In the genomic region with DNA sequence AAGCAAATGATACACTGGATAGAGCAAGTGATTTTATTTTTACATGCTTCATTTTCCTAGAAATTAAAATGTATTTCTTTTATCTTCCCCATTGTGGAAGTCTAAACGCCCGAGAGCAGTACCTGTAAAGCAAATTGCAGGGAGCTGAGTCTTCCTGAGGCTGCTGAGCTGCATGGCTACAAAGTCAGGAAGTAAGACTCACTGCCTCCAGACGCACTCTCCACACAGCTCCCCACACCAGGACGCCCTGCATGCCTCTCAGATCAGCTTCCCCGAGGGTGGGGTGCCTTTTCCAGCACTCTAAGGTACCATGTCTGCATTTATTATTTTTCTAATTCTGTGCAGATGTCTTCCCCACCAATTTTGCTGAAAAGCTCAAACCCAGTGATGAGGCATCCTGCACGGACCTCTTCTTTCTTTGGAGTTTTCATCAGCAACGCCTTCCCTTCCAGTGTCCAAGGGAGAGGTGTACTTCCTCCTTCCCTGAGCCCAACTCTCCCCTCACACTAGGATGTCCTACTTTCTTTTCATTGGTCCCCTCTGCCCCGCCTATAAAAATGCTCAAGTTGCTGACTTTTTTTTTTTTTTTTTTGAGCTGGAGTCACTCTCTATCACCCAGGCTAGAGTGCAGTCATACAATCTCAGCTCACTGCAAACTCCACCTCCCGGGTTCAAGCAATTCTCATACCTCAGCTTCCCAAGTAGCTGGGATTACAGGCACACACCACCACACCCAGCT, we compare ENCODE assay signal across 19 cellular contexts.
DNase-seq lines count a peak whose midpoint lies in the region; ATAC-seq and TF ChIP-seq lines count a peak whose summit lies in the region.
"Had no signal": no experiment of that assay in that cellular context is flagged by ENCODE, and none has a peak within 500 bp of the region (broad histone marks: within the 10 kb centered on the region; RNA-seq: fewer than 3 reads in every experiment).

No MANE protein-coding gene starts in this region.

- H3K4me1 ChIP-seq in GM23338 (ENCODE audit: insufficient read depth), result peaks cover 19% of the 10 kb centered on the region; the same call in 1 of the 2 replicates
- H3K4me1 ChIP-seq in neuronal stem cell (ENCODE audit: control insufficient read depth in 2 of 2, insufficient read depth in 1 of 2, low read depth in 1 of 2, low read length in 2 of 2), result peaks cover 5 to 6% of the 10 kb centered on the region in 2 donors
- H3K4me1 ChIP-seq in testis, result no peaks in the 10 kb centered on the region
- H3K4me1 ChIP-seq: left lung had no signal

- no peak overlapping the region for H2BK15ac ChIP-seq in neuronal stem cell (ENCODE audit: low read length)

- H3K27ac ChIP-seq in GM23338 (ENCODE audit: low read depth), result peak overlapping the region; percentile 83
- H3K27ac ChIP-seq in neuronal stem cell (replicated peaks; ENCODE audit: low read length), result no peak overlapping the region
- H3K27ac ChIP-seq in testis, result no peak overlapping the region
- H3K27ac ChIP-seq: coronary artery, left lung, ovary had no signal

- H2BK5ac ChIP-seq in neuronal stem cell (ENCODE audit: low read length), result no peak overlapping the region

- TF ChIP-seq CTCF in GM23338 (conservative IDR thresholded peaks at IDR 0.05; ENCODE audit: low read depth in 2 of 2), result no peak
- no peak for TF ChIP-seq CTCF in brain (conservative IDR thresholded peaks at IDR 0.05)
- no peak for TF ChIP-seq CTCF in testis (IDR thresholded peaks at IDR 0.05)

- no peak for TF ChIP-seq POLR2A in testis (IDR thresholded peaks at IDR 0.05)

- H2BK12ac ChIP-seq in neuronal stem cell (ENCODE audit: low read length), result no peak overlapping the region

- no peak overlapping the region for H2AFZ ChIP-seq in GM23338
- H2AFZ ChIP-seq in neuronal stem cell (ENCODE audit: low read length), result no peak overlapping the region

- H3K27me3 ChIP-seq in GM23338 (ENCODE audit: insufficient read depth) (no peaks in the 10 kb centered on the region), neuronal stem cell (ENCODE audit: control insufficient read depth in 3 of 3, insufficient read depth in 3 of 3, low read depth in 1 of 3, low read length in 3 of 3) (no peaks in the 10 kb centered on the region), H7 (ENCODE audit: control insufficient read depth, insufficient read depth, low read length) (no peaks in the 10 kb centered on the region), testis (no peaks in the 10 kb centered on the region)
- H3K27me3 ChIP-seq: left lung, ovary had no signal

- H3K36me3 Mint-ChIP-seq in GM23338 (ENCODE audit: low read depth), result peaks cover 81% of the 10 kb centered on the region
- peaks cover 49% of the 10 kb centered on the region for H3K36me3 Mint-ChIP-seq in brain

- no peaks in the 10 kb centered on the region; the same call in 1 of the 2 replicates for H4K20me1 ChIP-seq in GM23338 (replicated peaks; ENCODE audit: insufficient read depth)

- no peak overlapping the region for H3K4ac ChIP-seq in neuronal stem cell (ENCODE audit: low read length)

- H3F3A ChIP-seq in GM23338 (replicated peaks; ENCODE audit: low read depth), result no peaks in the 10 kb centered on the region

- in situ Hi-C loops in KBM-7 (cut with MboI; ENCODE audit: low pct_unique_long_range_greater_than_20kb, low sequenced_read_pairs), result no loop called here

- H3K4me1 Mint-ChIP-seq in GM23338 (peaks cover 43% of the 10 kb centered on the region), brain (peaks cover 22% of the 10 kb centered on the region)

- WGBS in neuronal stem cell (ENCODE audit: extremely low coverage in 2 of 2, insufficient read length in 2 of 2, insufficient replicate concordance in 1 of 2), 2 donors, result no CpG with 5 or more reads among the region's 9 CpGs
- WGBS in testis, 2 donors, result 82 to 84% methylated on average over 8 to 9 of the region's 9 CpGs

- no peak overlapping the region for H3K14ac ChIP-seq in neuronal stem cell (ENCODE audit: low read length)

- ATAC-seq in GM23338, result peak; percentile 77
- ATAC-seq in stimulated activated naive CD8-positive, alpha-beta T cell treated with anti-CD3 and anti-CD28 coated beads, Interleukin-15, Interleukin-2, amounts not matched to agents 100 U/mL and 50 U/mL, for 24 hours, result no peak
- ATAC-seq: left lung had no signal

- H3K4me3 Mint-ChIP-seq in GM23338 (no peak overlapping the region; the same call in 2 of the 3 replicates), brain (no peak overlapping the region)
- H3K4me3 Mint-ChIP-seq: T-helper 2 cell treated with Interferon-gamma antibody and Interleukin-4, amounts not matched to agents 5 μg/mL and 100 μg/mL, for 36 hours had no signal

- H2AK5ac ChIP-seq in neuronal stem cell (ENCODE audit: low read depth, low read length), result no peak overlapping the region

- DNase-seq in GM23338 (ENCODE audit: low spot score) (peak; percentile 33), KBM-7 (peak; percentile 48), neuronal stem cell (ENCODE audit: low spot score) (no peak), H7 (no peak), testis (no peak)
- no peak for DNase-seq in stimulated activated naive CD8-positive, alpha-beta T cell treated with anti-CD3 and anti-CD28 coated beads, Interleukin-15, Interleukin-2, amounts not matched to agents 100 U/mL and 50 U/mL, for 24 hours
- DNase-seq: activated CD4-positive, CD25-positive, alpha-beta regulatory T cell treated with anti-CD3 and anti-CD28 coated beads, Interleukin-2, amount 50 U/mL, for 72 hours; activated gamma-delta T cell; GOT3; left lung; MM.1S; NCI-H1694 treated with DMSO at 0.1 percent for 48 hours; NCI-H446; ovary; SHP77 treated with DMSO at 0.1 percent for 48 hours; stimulated activated CD4-positive, alpha-beta T cell treated with anti-CD3 and anti-CD28 coated beads, Interleukin-2, amount 100 ng/mL, for 48 hours had no signal

- H3K9me3 ChIP-seq in neuronal stem cell (replicated peaks in 1 of 2; ENCODE audit: control insufficient read depth in 2 of 2, insufficient read depth in 1 of 2, low read depth in 1 of 2, low read length in 2 of 2) (peaks cover 6 to 29% of the 10 kb centered on the region in 2 donors), testis (no peaks in the 10 kb centered on the region)
- H3K9me3 ChIP-seq: ovary had no signal

- H3K36me3 ChIP-seq in GM23338 (ENCODE audit: insufficient read depth), result peaks cover 37% of the 10 kb centered on the region
- H3K36me3 ChIP-seq in neuronal stem cell (replicated peaks in 1 of 2; ENCODE audit: control insufficient read depth in 2 of 2, insufficient read depth in 2 of 2, low read length in 2 of 2), result peaks cover 11 to 25% of the 10 kb centered on the region in 2 donors
- peaks cover 22% of the 10 kb centered on the region for H3K36me3 ChIP-seq in H7 (replicated peaks; ENCODE audit: control insufficient read depth, insufficient read depth, low read length)
- H3K36me3 ChIP-seq in testis (ENCODE audit: low read depth, missing control alignments), result no peaks in the 10 kb centered on the region
- H3K36me3 ChIP-seq: ovary had no signal

- intact Hi-C loops in testis (cut with DNase I; ENCODE audit: low total_unique reads), result no loop called here

- no peak overlapping the region for H4K91ac ChIP-seq in neuronal stem cell (ENCODE audit: low read depth, low read length, poor library complexity)

- H3K4me3 ChIP-seq in GM23338 (no peak overlapping the region), neuronal stem cell (ENCODE audit: low read length in 2 of 2) (no peak overlapping the region), H7 (ENCODE audit: insufficient read depth, low read depth, low read length) (no peak overlapping the region), testis (no peak overlapping the region)
- H3K4me3 ChIP-seq: coronary artery, left lung, ovary had no signal

- H3K27ac Mint-ChIP-seq in GM23338, result peak overlapping the region; percentile 79
- peak overlapping the region in 4 of 5 experiments; percentile 51 to 93 (median 68) for H3K27ac Mint-ChIP-seq in brain
- H3K27ac Mint-ChIP-seq: T-helper 2 cell treated with Interferon-gamma antibody and Interleukin-4, amounts not matched to agents 5 μg/mL and 100 μg/mL, for 36 hours had no signal

- H3K27me3 Mint-ChIP-seq in GM23338 (ENCODE audit: insufficient read depth, low read depth, poor library complexity) (peaks cover 10% of the 10 kb centered on the region), brain (no peaks in the 10 kb centered on the region)

- H3K79me2 ChIP-seq in GM23338 (replicated peaks; ENCODE audit: insufficient read depth), result no peaks in the 10 kb centered on the region

- peak overlapping the region; percentile 3 for H3K4me2 ChIP-seq in GM23338
- no peak overlapping the region for H3K4me2 ChIP-seq in neuronal stem cell (ENCODE audit: insufficient read depth, low read length, poor library complexity, severe bottlenecking)

- H3K9ac ChIP-seq in neuronal stem cell (ENCODE audit: low read depth, low read length, poor library complexity), result no peak overlapping the region

- no peaks in the 10 kb centered on the region for H3K79me1 ChIP-seq in neuronal stem cell (ENCODE audit: low read depth, low read length)

- H3K18ac ChIP-seq in neuronal stem cell (ENCODE audit: low read length), result peak overlapping the region; percentile 81

- H2BK120ac ChIP-seq in neuronal stem cell (ENCODE audit: low read depth, low read length), result no peak overlapping the region

- no peak overlapping the region for H3K23ac ChIP-seq in neuronal stem cell (ENCODE audit: low read depth, low read length, poor library complexity)

- H3K9me3 Mint-ChIP-seq in GM23338, result peaks cover 14% of the 10 kb centered on the region; the same call in 2 of the 3 replicates
- peaks cover 0 to 8% (median 3%) of the 10 kb centered on the region in 5 experiments for H3K9me3 Mint-ChIP-seq in brain

- H4K8ac ChIP-seq in neuronal stem cell (ENCODE audit: low read depth, low read length), result no peak overlapping the region

- no peaks in the 10 kb centered on the region for H3K9me2 ChIP-seq in GM23338 (ENCODE audit: insufficient read depth)

TF ChIP-seq in GM23338, 12 proteins besides CTCF, POLR2A, EP300 and RAD21:
- no peak for TF ChIP-seq EZH2 (IDR thresholded peaks at IDR 0.05; ENCODE audit: low read depth, unreplicated experiment)

Comparison
In these comparisons a context has a peak if more than half of its experiments do, and no peak if none do; other contexts are left out.
1. DNase-seq: peak in GM23338 (single experiment) and KBM-7 (single experiment); none in neuronal stem cell (single experiment), H7 (single experiment), stimulated activated naive CD8-positive, alpha-beta T cell treated with anti-CD3 and anti-CD28 coated beads, Interleukin-15, Interleukin-2, amounts not matched to agents 100 U/mL and 50 U/mL, for 24 hours (single experiment) and testis (single experiment).